8 cellular contexts compared by ENCODE assay signal in genomic region chr15:40954158-40954848, GRCh38. TPM values are rescaled to one million over a fixed set of nuclear protein-coding genes. Genes with fewer than 3 reads are reported as not detected.
DNase-seq lines count a peak whose midpoint lies in the region; ATAC-seq and TF ChIP-seq lines count a peak whose summit lies in the region.
"Not testable (repeated sequence)": the region's sequence is repeated elsewhere in the genome, so short reads cannot be mapped to it uniquely, and the experiment has no call there.

No MANE protein-coding gene starts in this region.

- intact Hi-C loops in PC-3 (cut with micrococcal nuclease): loop anchor here (5.0 kb wide), 1 partner anchor 43 kb away; no protein-coding TSS in a partner anchor
- intact Hi-C loops in naive thymus-derived CD4-positive, alpha-beta T cell (cut with micrococcal nuclease): loop anchor here in 1 of 2 donors (5.0 kb wide), 1 partner anchor 278 kb away; the partner anchor contains the start of genes CHP1 and EXD1

- POLR2A ChIA-PET in PC-3 (lab: Charles Lee; ENCODE audit: unreplicated experiment): interaction anchor here (0.7 kb wide), 1 partner anchor 46 kb away, joined by 17 read pairs; no protein-coding TSS in a partner anchor
- POLR2A ChIA-PET in naive thymus-derived CD4-positive, alpha-beta T cell (lab: Charles Lee): interaction anchor here (0.6 to 3.9 kb wide), 2 partner anchors 9 to 12 kb away, joined by 7 to 34 read pairs; no protein-coding TSS in a partner anchor

- not testable (repeated sequence) for BruUV-seq in PC-3 (replicated peaks; lab: Mats Ljungman, UMichigan)

- not testable (repeated sequence) for H3K9ac ChIP-seq in PC-3 (ENCODE audit: low read length)
- H3K9ac ChIP-seq in smooth muscle cell (ENCODE audit: low read depth): peak overlapping the region; percentile 75

- H3K4me2 ChIP-seq in GM23338 (peak overlapping the region; percentile 88), PC-3 (ENCODE audit: low read length) (peak overlapping the region; percentile 95), smooth muscle cell (peak overlapping the region; percentile 93)

- DNase-seq in AG10803 (ENCODE audit: low read depth) (peak; percentile 26), GM23338 (ENCODE audit: low spot score) (peak; percentile 75)
- not testable (repeated sequence) for DNase-seq in PC-3; activated T-cell treated with anti-CD3 and anti-CD28 coated beads, Interleukin-2, amount 50 U/mL, for 72 hours; chondrocyte (ENCODE audit: low spot score); glutamatergic neuron; naive thymus-derived CD4-positive, alpha-beta T cell; smooth muscle cell (lab: John Stamatoyannopoulos, UW; ENCODE audit: unreplicated experiment)

- H3F3A ChIP-seq in GM23338 (replicated peaks; ENCODE audit: low read depth): peaks cover 30% of the 10 kb centered on the region
- not testable (repeated sequence) for H3F3A ChIP-seq in PC-3 (ENCODE audit: low read length, unreplicated experiment); smooth muscle cell (ENCODE audit: low read depth)

- H3K27me3 Mint-ChIP-seq in GM23338 (ENCODE audit: insufficient read depth, low read depth, poor library complexity): peaks cover 41% of the 10 kb centered on the region
- not testable (repeated sequence) for H3K27me3 Mint-ChIP-seq in activated T-cell treated with anti-CD3 and anti-CD28 coated beads, Interleukin-2, amount 50 U/mL, for 72 hours (ENCODE audit: low read depth); chondrocyte (ENCODE audit: low read depth); naive thymus-derived CD4-positive, alpha-beta T cell
- H3K27me3 Mint-ChIP-seq in glutamatergic neuron (ENCODE audit: unreplicated experiment): peaks cover 21% of the 10 kb centered on the region

- H4K20me1 ChIP-seq in GM23338 (replicated peaks; ENCODE audit: insufficient read depth); PC-3 (ENCODE audit: low read length): not testable (repeated sequence)
- peaks cover 31% of the 10 kb centered on the region for H4K20me1 ChIP-seq in smooth muscle cell (ENCODE audit: low read depth)

- H3K4me1 ChIP-seq in GM23338 (ENCODE audit: insufficient read depth) (peaks cover 26% of the 10 kb centered on the region), PC-3 (ENCODE audit: insufficient read depth, low read length) (peaks cover 16% of the 10 kb centered on the region)
- peaks cover 10 to 14% of the 10 kb centered on the region in 2 donors for H3K4me1 ChIP-seq in naive thymus-derived CD4-positive, alpha-beta T cell (ENCODE audit: control insufficient read depth in 2 of 2, insufficient read depth in 2 of 2, low read length in 2 of 2)
- H3K4me1 ChIP-seq in smooth muscle cell (ENCODE audit: low read depth): not testable (repeated sequence)

- ATAC-seq in GM23338: peak; percentile 2; the same call in 2 of the 3 replicates
- not testable (repeated sequence) for ATAC-seq in PC-3; activated T-cell treated with anti-CD3 and anti-CD28 coated beads, Interleukin-2, amount 50 U/mL, for 72 hours (replicated peaks in 1 of 2); naive thymus-derived CD4-positive, alpha-beta T cell

- H3K36me3 ChIP-seq in GM23338 (ENCODE audit: insufficient read depth); PC-3 (ENCODE audit: low read depth, low read length); naive thymus-derived CD4-positive, alpha-beta T cell (ENCODE audit: control insufficient read depth in 2 of 3, insufficient read depth in 3 of 3, low read length in 3 of 3); smooth muscle cell (ENCODE audit: low read depth): not testable (repeated sequence)

- H3K4me3 ChIP-seq in AG10803 (ENCODE audit: low read length): peak overlapping the region; percentile 98
- peak overlapping the region; percentile 98 for H3K4me3 ChIP-seq in GM23338
- H3K4me3 ChIP-seq in PC-3 (ENCODE audit: low read length): peak overlapping the region; percentile 79
- peak overlapping the region; percentile 68 for H3K4me3 ChIP-seq in naive thymus-derived CD4-positive, alpha-beta T cell (ENCODE audit: low read length)
- H3K4me3 ChIP-seq in smooth muscle cell: peak overlapping the region; percentile 79

- H3K36me3 Mint-ChIP-seq in GM23338 (ENCODE audit: low read depth): peaks cover 48% of the 10 kb centered on the region
- peaks cover 19 to 26% of the 10 kb centered on the region in 2 donors for H3K36me3 Mint-ChIP-seq in activated T-cell treated with anti-CD3 and anti-CD28 coated beads, Interleukin-2, amount 50 U/mL, for 72 hours (ENCODE audit: insufficient read depth in 2 of 2)
- peaks cover 14% of the 10 kb centered on the region for H3K36me3 Mint-ChIP-seq in chondrocyte (ENCODE audit: low read depth)
- not testable (repeated sequence) for H3K36me3 Mint-ChIP-seq in glutamatergic neuron (ENCODE audit: unreplicated experiment); naive thymus-derived CD4-positive, alpha-beta T cell

- not testable (repeated sequence) for H3K9me3 ChIP-seq in PC-3 (ENCODE audit: low read length); naive thymus-derived CD4-positive, alpha-beta T cell (ENCODE audit: control insufficient read depth in 2 of 3, low read length in 3 of 3); smooth muscle cell (replicated peaks; ENCODE audit: low read depth)

- not testable (repeated sequence) for H3K9me3 Mint-ChIP-seq in GM23338; activated T-cell treated with anti-CD3 and anti-CD28 coated beads, Interleukin-2, amount 50 U/mL, for 72 hours; chondrocyte (ENCODE audit: low read depth); naive thymus-derived CD4-positive, alpha-beta T cell
- peaks cover 15% of the 10 kb centered on the region for H3K9me3 Mint-ChIP-seq in glutamatergic neuron (ENCODE audit: unreplicated experiment)

- TF ChIP-seq CTCF in AG10803 (conservative IDR thresholded peaks at IDR 0.05; ENCODE audit: low read length); GM23338 (conservative IDR thresholded peaks at IDR 0.05; ENCODE audit: low read depth in 2 of 2); PC-3 (conservative IDR thresholded peaks at IDR 0.05; ENCODE audit: low read depth, low read length); chondrocyte (IDR thresholded peaks at IDR 0.05); glutamatergic neuron (IDR thresholded peaks at IDR 0.05; ENCODE audit: partially characterized antibody, unreplicated experiment); smooth muscle cell (IDR thresholded peaks at IDR 0.05; ENCODE audit: borderline replicate concordance, insufficient read depth, poor library complexity, severe bottlenecking): not testable (repeated sequence)

- 42% methylated on average over 8 of the region's 8 CpGs for WGBS in smooth muscle cell (ENCODE audit: low lambda C conversion rate)

- H3K27ac ChIP-seq in GM23338 (ENCODE audit: low read depth): peak overlapping the region; percentile 36
- H3K27ac ChIP-seq in PC-3 (ENCODE audit: low read length); naive thymus-derived CD4-positive, alpha-beta T cell (ENCODE audit: low read depth, low read length); smooth muscle cell (ENCODE audit: low read depth): not testable (repeated sequence)

- H3K9me2 ChIP-seq in GM23338 (ENCODE audit: insufficient read depth); PC-3 (replicated peaks; ENCODE audit: low read length): not testable (repeated sequence)

- H3K4me1 Mint-ChIP-seq in GM23338 (peaks cover 55% of the 10 kb centered on the region), chondrocyte (ENCODE audit: low read depth) (peaks cover 64% of the 10 kb centered on the region)
- peaks cover 48% of the 10 kb centered on the region for H3K4me1 Mint-ChIP-seq in activated T-cell treated with anti-CD3 and anti-CD28 coated beads, Interleukin-2, amount 50 U/mL, for 72 hours (ENCODE audit: low read depth)
- not testable (repeated sequence) for H3K4me1 Mint-ChIP-seq in glutamatergic neuron (ENCODE audit: low read depth, unreplicated experiment)
- H3K4me1 Mint-ChIP-seq in naive thymus-derived CD4-positive, alpha-beta T cell: peaks cover 12 to 34% (median 16%) of the 10 kb centered on the region in 7 donors

- peak overlapping the region; percentile 94 for H3K4me3 Mint-ChIP-seq in GM23338
- peak overlapping the region; percentile 94 to 95 for H3K4me3 Mint-ChIP-seq in activated T-cell treated with anti-CD3 and anti-CD28 coated beads, Interleukin-2, amount 50 U/mL, for 72 hours
- H3K4me3 Mint-ChIP-seq in chondrocyte (ENCODE audit: unreplicated experiment): peak overlapping the region; percentile 93
- peak overlapping the region; percentile 93 for H3K4me3 Mint-ChIP-seq in glutamatergic neuron (ENCODE audit: unreplicated experiment)
- H3K4me3 Mint-ChIP-seq in naive thymus-derived CD4-positive, alpha-beta T cell: peak overlapping the region; percentile 87 to 96 (median 94)

- H2AFZ ChIP-seq in GM23338; PC-3 (ENCODE audit: low read length): not testable (repeated sequence)
- peak overlapping the region; percentile 79 for H2AFZ ChIP-seq in smooth muscle cell (ENCODE audit: low read depth)

- H3K27me3 ChIP-seq in GM23338 (ENCODE audit: insufficient read depth); PC-3 (ENCODE audit: low read length); naive thymus-derived CD4-positive, alpha-beta T cell (ENCODE audit: control insufficient read depth in 2 of 2, insufficient read depth in 2 of 2, low read length in 2 of 2); smooth muscle cell (ENCODE audit: low read depth): not testable (repeated sequence)

- peak overlapping the region; percentile 100 for H3K27ac Mint-ChIP-seq in GM23338
- peak overlapping the region; percentile 93 for H3K27ac Mint-ChIP-seq in activated T-cell treated with anti-CD3 and anti-CD28 coated beads, Interleukin-2, amount 50 U/mL, for 72 hours
- peak overlapping the region; percentile 97 for H3K27ac Mint-ChIP-seq in chondrocyte (ENCODE audit: unreplicated experiment)
- peak overlapping the region; percentile 91 for H3K27ac Mint-ChIP-seq in glutamatergic neuron (ENCODE audit: unreplicated experiment)
- H3K27ac Mint-ChIP-seq in naive thymus-derived CD4-positive, alpha-beta T cell: peak overlapping the region in 8 of 9 donors; percentile 22 to 95 (median 74)

- H3K79me2 ChIP-seq in GM23338 (replicated peaks; ENCODE audit: insufficient read depth): peaks cover 31% of the 10 kb centered on the region
- not testable (repeated sequence) for H3K79me2 ChIP-seq in PC-3 (ENCODE audit: low read length)
- H3K79me2 ChIP-seq in smooth muscle cell (ENCODE audit: low read depth): peaks cover 29% of the 10 kb centered on the region

- CTCF ChIA-PET in PC-3 (lab: Charles Lee): not testable (repeated sequence)
- CTCF ChIA-PET in naive thymus-derived CD4-positive, alpha-beta T cell (lab: Charles Lee): interaction anchor here (0.6 to 1.6 kb wide), 3 partner anchors 51 to 72 kb away, joined by 3 to 4 read pairs (median 3); partner anchors contain the start of gene VPS18

RNA-seq across cellular contexts. Expression of gene CHAC1, which starts 1.0 kb away (rescaled TPM):
- 112 and 124 TPM in 2 replicates for total RNA-seq in GM23338 (2014; rRNA removed; shearing (Covaris generic))
- polyA plus RNA-seq in GM23338 (2016; fragmentation: Nextera tagmentation; extraction: Ambion mirVana) (73.0 and 74.4 TPM in 2 replicates), smooth muscle cell (31.5 and 33.6 TPM in 2 replicates)
- total RNA-seq in PC-3 (2014; rRNA removed) (6.2 and 13.3 TPM in 2 replicates), chondrocyte (2.8 to 78.5 TPM (median 77.6 TPM) in 3 replicates), glutamatergic neuron (ENCODE audit: unreplicated experiment) (45.6 TPM), smooth muscle cell (25.2 and 29.6 TPM in 2 replicates)
- total RNA-seq in activated T-cell treated with anti-CD3 and anti-CD28 coated beads, Interleukin-2, amount 50 U/mL, for 72 hours: 10 to 100 TPM; 77.8 to 83.0 TPM
- total RNA-seq in naive thymus-derived CD4-positive, alpha-beta T cell: 1 to 10 TPM in 3 of 5 experiments, under 1 TPM in 2; 0.24 to 5.7 (median 1.1) TPM
- under 1 TPM in 1 of 2 donors, not detected in 1; 0.39 TPM for polyA plus RNA-seq in naive thymus-derived CD4-positive, alpha-beta T cell

RNA-seq across cellular contexts. Expression of gene DLL4, which starts 25.2 kb away (rescaled TPM):
- total RNA-seq in GM23338 (2014; rRNA removed; shearing (Covaris generic)): 0.31 and 0.62 TPM in 2 replicates
- polyA plus RNA-seq in GM23338 (2016; fragmentation: Nextera tagmentation; extraction: Ambion mirVana) (0.64 and 0.99 TPM in 2 replicates), smooth muscle cell (0.37 TPM in 1 of 2 replicates, not detected in the other)
- total RNA-seq in PC-3 (2014; rRNA removed) (2.2 and 2.9 TPM in 2 replicates), chondrocyte (0.36 to 0.45 TPM in 2 of 3 replicates, not detected in the other), glutamatergic neuron (ENCODE audit: unreplicated experiment) (12.5 TPM), smooth muscle cell (0.04 TPM in 1 of 2 replicates, not detected in the other)
- under 1 TPM; 0.12 to 0.19 TPM for total RNA-seq in activated T-cell treated with anti-CD3 and anti-CD28 coated beads, Interleukin-2, amount 50 U/mL, for 72 hours
- not detected for total RNA-seq in naive thymus-derived CD4-positive, alpha-beta T cell
- polyA plus RNA-seq in naive thymus-derived CD4-positive, alpha-beta T cell: not detected
